Comparison of ENCODE assay signal across 1 cellular context in genomic region chr3:129282727-129283327, GRCh38.
TF ChIP-seq lines count a peak whose summit lies in the region.

No MANE protein-coding gene starts in this region.

TF ChIP-seq in K562, 482 proteins besides CTCF, POLR2A, EP300 and RAD21 (continued from another document):
- TF ChIP-seq TSHZ1 (CRISPR knock-in tag; IDR thresholded peaks at IDR 0.05) (no peak), NFYB (IDR thresholded peaks at IDR 0.05; ENCODE audit: extremely low read depth, insufficient read length) (no peak), FOXO4 (CRISPR knock-in tag; IDR thresholded peaks at IDR 0.05) (no peak)
